8 cellular contexts compared by ENCODE assay signal in the genomic region with DNA sequence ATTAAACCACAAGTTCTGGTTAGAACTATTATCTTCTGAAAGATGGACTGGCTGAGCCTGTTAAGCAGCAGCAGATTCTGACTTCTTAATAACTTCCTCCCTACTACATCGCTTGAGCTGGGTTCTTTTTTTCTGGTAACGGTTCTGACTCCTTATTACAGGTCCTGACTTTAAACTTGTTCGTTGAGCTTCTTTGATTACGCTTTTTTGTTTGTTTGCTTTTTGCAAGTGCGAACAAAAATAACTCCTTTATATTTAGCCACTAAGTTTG. TPM values are rescaled to one million over a fixed set of nuclear protein-coding genes. Genes with fewer than 3 reads are reported as not detected.
A peak's percentile ranks its signal among the peaks of the same experiment; 100 is the strongest.
DNase-seq lines count a peak whose midpoint lies in the region; ATAC-seq, FAIRE-seq and TF ChIP-seq lines count a peak whose summit lies in the region.

No MANE protein-coding gene starts in this region.

- no peak for ATAC-seq in HG03159 (IDR thresholded peaks at IDR 0.05; ENCODE audit: unreplicated experiment)
- ATAC-seq in GM18502 (IDR thresholded peaks at IDR 0.05; ENCODE audit: poor library complexity, unreplicated experiment) = no peak

- no peaks in the 10 kb centered on the region for H3K36me3 ChIP-seq in CD4-positive, alpha-beta memory T cell (ENCODE audit: insufficient read depth, low read length)
- H3K36me3 ChIP-seq in MG63 = no peaks in the 10 kb centered on the region
- H3K36me3 ChIP-seq in ectodermal cell (ENCODE audit: control insufficient read depth, insufficient read depth, low read length) = no peaks in the 10 kb centered on the region
- no peaks in the 10 kb centered on the region for H3K36me3 ChIP-seq in neural cell (ENCODE audit: insufficient read depth, low read length)

- H3F3A ChIP-seq in neural cell (ENCODE audit: insufficient read depth, low read length, poor library complexity, severe bottlenecking) = no peaks in the 10 kb centered on the region

- H3K9ac ChIP-seq in neural cell (ENCODE audit: low read length) = peak overlapping the region; percentile 92

- H3K79me2 ChIP-seq in neural cell (replicated peaks; ENCODE audit: insufficient read depth, low read length) = peaks cover 43% of the 10 kb centered on the region

- H3K27ac ChIP-seq in CD4-positive, alpha-beta memory T cell (ENCODE audit: low read depth, low read length) = peak overlapping the region; percentile 34
- H3K27ac ChIP-seq in ectodermal cell (ENCODE audit: insufficient read depth, low read depth, low read length, poor library complexity, severe bottlenecking) (no peak overlapping the region), neural cell (ENCODE audit: low read length) (no peak overlapping the region)

- CTCF ChIA-PET in CD4-positive, alpha-beta memory T cell (lab: Charles Lee; ENCODE audit: partially characterized antibody) = interaction anchor here (0.9 to 4.9 kb wide), 7 partner anchors 19 to 115 kb away, joined by 5 to 79 read pairs (median 14); no protein-coding TSS in a partner anchor

- H4K20me1 ChIP-seq in neural cell (ENCODE audit: insufficient read depth) = no peaks in the 10 kb centered on the region

- peak overlapping the region; percentile 91 to 100 (median 96) for H3K4me3 Mint-ChIP-seq in CD4-positive, alpha-beta memory T cell

- no peak for FAIRE-seq in RCC 7860 (lab: Jason Lieb, UNC)

- no peaks in the 10 kb centered on the region for H3K27me3 Mint-ChIP-seq in CD4-positive, alpha-beta memory T cell

- peak overlapping the region; percentile 64 to 94 for H3K4me3 ChIP-seq in CD4-positive, alpha-beta memory T cell (ENCODE audit: low read length in 2 of 2)
- H3K4me3 ChIP-seq in MG63 = peak overlapping the region; percentile 99
- peak overlapping the region; percentile 97 for H3K4me3 ChIP-seq in ectodermal cell (ENCODE audit: insufficient read depth, low read depth, low read length)
- H3K4me3 ChIP-seq in neural cell (ENCODE audit: low read length) = peak overlapping the region; percentile 95

- peaks cover 35% of the 10 kb centered on the region for H3K4me1 ChIP-seq in CD4-positive, alpha-beta memory T cell (ENCODE audit: insufficient read depth, low read length)
- no peaks in the 10 kb centered on the region for H3K4me1 ChIP-seq in ectodermal cell (ENCODE audit: control insufficient read depth, insufficient read depth, low read length)

- no peaks in the 10 kb centered on the region for H3K27me3 ChIP-seq in CD4-positive, alpha-beta memory T cell (ENCODE audit: insufficient read depth, low read length)
- no peaks in the 10 kb centered on the region for H3K27me3 ChIP-seq in MG63
- H3K27me3 ChIP-seq in ectodermal cell (ENCODE audit: control insufficient read depth, insufficient read depth, low read length, poor library complexity, severe bottlenecking) = no peaks in the 10 kb centered on the region
- no peaks in the 10 kb centered on the region for H3K27me3 ChIP-seq in neural cell (ENCODE audit: insufficient read depth, low read depth, low read length)

- intact Hi-C loops in CD4-positive, alpha-beta memory T cell (cut with micrococcal nuclease) = loop anchor here (2.0 to 5.0 kb wide), 2 partner anchors 22 to 35 kb away; no protein-coding TSS in a partner anchor

- TF ChIP-seq RAD21 in neural cell (conservative IDR thresholded peaks at IDR 0.05) = no peak

- no peak overlapping the region for H2AFZ ChIP-seq in neural cell (ENCODE audit: low read depth, low read length)

- POLR2A ChIA-PET in CD4-positive, alpha-beta memory T cell (lab: Charles Lee; ENCODE audit: partially characterized antibody) = interaction anchor here (1.2 to 3.3 kb wide), 8 partner anchors 8 to 76 kb away, joined by 4 to 44 read pairs (median 16); no protein-coding TSS in a partner anchor

- no peaks in the 10 kb centered on the region for H3K9me2 ChIP-seq in neural cell (ENCODE audit: insufficient read depth, low read length)

- peak overlapping the region; percentile 81 for H3K4me2 ChIP-seq in neural cell (ENCODE audit: low read length)

- no peaks in the 10 kb centered on the region for H3K9me3 Mint-ChIP-seq in CD4-positive, alpha-beta memory T cell

- WGBS in ectodermal cell, 2 experiments = 0 to 13% methylated on average over 2 to 5 of the region's 5 CpGs

- H3K27ac Mint-ChIP-seq in CD4-positive, alpha-beta memory T cell = peak overlapping the region; percentile 68 to 96 (median 94)

- peaks cover 15 to 57% (median 29%) of the 10 kb centered on the region in 4 donors for H3K4me1 Mint-ChIP-seq in CD4-positive, alpha-beta memory T cell

- H3K36me3 Mint-ChIP-seq in CD4-positive, alpha-beta memory T cell = peaks cover 4 to 6% of the 10 kb centered on the region in 2 donors

- DNase-seq in CD4-positive, alpha-beta memory T cell = peak in 2 of 5 donors; percentile 12 to 18
- no peak for DNase-seq in MG63
- no peak for DNase-seq in NCI-H2227 (lab: John Stamatoyannopoulos, UW; ENCODE audit: unreplicated experiment)
- DNase-seq in RCC 7860 (ENCODE audit: low spot score) = no peak

- no peak for TF ChIP-seq CTCF in neural cell (IDR thresholded peaks at IDR 0.05; ENCODE audit: poor library complexity, severe bottlenecking)

- no peaks in the 10 kb centered on the region for H3K9me3 ChIP-seq in CD4-positive, alpha-beta memory T cell (ENCODE audit: control insufficient read depth in 1 of 2, low read length in 2 of 2)
- no peaks in the 10 kb centered on the region for H3K9me3 ChIP-seq in MG63
- no peaks in the 10 kb centered on the region for H3K9me3 ChIP-seq in ectodermal cell (ENCODE audit: control insufficient read depth, low read length)
- no peaks in the 10 kb centered on the region for H3K9me3 ChIP-seq in neural cell (ENCODE audit: low read length)

- no peak for TF ChIP-seq EP300 in neural cell (conservative IDR thresholded peaks at IDR 0.05; ENCODE audit: poor library complexity, severe bottlenecking)

TF ChIP-seq in neural cell, 6 proteins besides CTCF, POLR2A, EP300 and RAD21 (continues in another document):
- TF ChIP-seq MXI1 (conservative IDR thresholded peaks at IDR 0.05; ENCODE audit: poor library complexity, severe bottlenecking) (no peak), POLR2AphosphoS5 (IDR thresholded peaks at IDR 0.05) (no peak), SMC3 (conservative IDR thresholded peaks at IDR 0.05; ENCODE audit: poor library complexity) (no peak)
- TF ChIP-seq, protein P1, sequence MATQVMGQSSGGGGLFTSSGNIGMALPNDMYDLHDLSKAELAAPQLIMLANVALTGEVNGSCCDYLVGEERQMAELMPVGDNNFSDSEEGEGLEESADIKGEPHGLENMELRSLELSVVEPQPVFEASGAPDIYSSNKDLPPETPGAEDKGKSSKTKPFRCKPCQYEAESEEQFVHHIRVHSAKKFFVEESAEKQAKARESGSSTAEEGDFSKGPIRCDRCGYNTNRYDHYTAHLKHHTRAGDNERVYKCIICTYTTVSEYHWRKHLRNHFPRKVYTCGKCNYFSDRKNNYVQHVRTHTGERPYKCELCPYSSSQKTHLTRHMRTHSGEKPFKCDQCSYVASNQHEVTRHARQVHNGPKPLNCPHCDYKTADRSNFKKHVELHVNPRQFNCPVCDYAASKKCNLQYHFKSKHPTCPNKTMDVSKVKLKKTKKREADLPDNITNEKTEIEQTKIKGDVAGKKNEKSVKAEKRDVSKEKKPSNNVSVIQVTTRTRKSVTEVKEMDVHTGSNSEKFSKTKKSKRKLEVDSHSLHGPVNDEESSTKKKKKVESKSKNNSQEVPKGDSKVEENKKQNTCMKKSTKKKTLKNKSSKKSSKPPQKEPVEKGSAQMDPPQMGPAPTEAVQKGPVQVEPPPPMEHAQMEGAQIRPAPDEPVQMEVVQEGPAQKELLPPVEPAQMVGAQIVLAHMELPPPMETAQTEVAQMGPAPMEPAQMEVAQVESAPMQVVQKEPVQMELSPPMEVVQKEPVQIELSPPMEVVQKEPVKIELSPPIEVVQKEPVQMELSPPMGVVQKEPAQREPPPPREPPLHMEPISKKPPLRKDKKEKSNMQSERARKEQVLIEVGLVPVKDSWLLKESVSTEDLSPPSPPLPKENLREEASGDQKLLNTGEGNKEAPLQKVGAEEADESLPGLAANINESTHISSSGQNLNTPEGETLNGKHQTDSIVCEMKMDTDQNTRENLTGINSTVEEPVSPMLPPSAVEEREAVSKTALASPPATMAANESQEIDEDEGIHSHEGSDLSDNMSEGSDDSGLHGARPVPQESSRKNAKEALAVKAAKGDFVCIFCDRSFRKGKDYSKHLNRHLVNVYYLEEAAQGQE (IDR thresholded peaks at IDR 0.05; ENCODE audit: borderline replicate concordance) = no peak

RNA-seq across cellular contexts. Expression of a gene that starts 1.1 kb away (rescaled TPM):
- 10 to 100 TPM; 39.5 to 39.8 TPM for total RNA-seq in CD4-positive, alpha-beta memory T cell
- 10 to 100 TPM in 1 of 2 donors, 1 to 10 TPM in 1; 3.6 to 15.6 TPM for polyA plus RNA-seq in CD4-positive, alpha-beta memory T cell
- 5.7 and 6.2 TPM in 2 replicates for total RNA-seq in MG63 (2014; rRNA removed; shearing (Covaris generic); ENCODE audit: low replicate concordance)
- polyA plus RNA-seq in ectodermal cell (2013, experiment 1 of 4) = 19.8 TPM
- 21.9 TPM for polyA plus RNA-seq in ectodermal cell (2013, experiment 2 of 4)
- 15.5 TPM for polyA plus RNA-seq in ectodermal cell (2013, experiment 3 of 4)
- polyA plus RNA-seq in ectodermal cell (2013, experiment 4 of 4) = 16.5 TPM
- polyA plus RNA-seq in neural cell = 10.5 and 10.7 TPM in 2 replicates
- polyA minus RNA-seq in neural cell = 24.3 and 32.2 TPM in 2 replicates

RNA-seq across cellular contexts. Expression of a gene that starts 22.0 kb away (rescaled TPM):
- 1 to 10 TPM in 1 of 2 experiments, under 1 TPM in 1; 0.86 to 1.1 TPM for total RNA-seq in CD4-positive, alpha-beta memory T cell
- not detected for polyA plus RNA-seq in CD4-positive, alpha-beta memory T cell
- total RNA-seq in MG63 (2014; rRNA removed; shearing (Covaris generic); ENCODE audit: low replicate concordance) = not detected in 2 replicates
- not detected for polyA plus RNA-seq in ectodermal cell (2013, experiment 1 of 4)
- not detected for polyA plus RNA-seq in ectodermal cell (2013, experiment 2 of 4)
- not detected for polyA plus RNA-seq in ectodermal cell (2013, experiment 3 of 4)
- 0.08 TPM for polyA plus RNA-seq in ectodermal cell (2013, experiment 4 of 4)
- polyA plus RNA-seq in neural cell = not detected in 2 replicates
- polyA minus RNA-seq in neural cell = not detected in 2 replicates

RNA-seq across cellular contexts. Expression of a gene that starts 38.7 kb away (rescaled TPM):
- 1 to 10 TPM; 8.8 to 9.2 TPM for total RNA-seq in CD4-positive, alpha-beta memory T cell
- polyA plus RNA-seq in CD4-positive, alpha-beta memory T cell = 1 to 10 TPM; 5.5 to 7.4 TPM
- 12.9 and 16.8 TPM in 2 replicates for total RNA-seq in MG63 (2014; rRNA removed; shearing (Covaris generic); ENCODE audit: low replicate concordance)
- 20.7 TPM for polyA plus RNA-seq in ectodermal cell (2013, experiment 1 of 4)
- 18.7 TPM for polyA plus RNA-seq in ectodermal cell (2013, experiment 2 of 4)
- polyA plus RNA-seq in ectodermal cell (2013, experiment 3 of 4) = 18.7 TPM
- polyA plus RNA-seq in ectodermal cell (2013, experiment 4 of 4) = 20.8 TPM
- polyA plus RNA-seq in neural cell = 0.60 and 1.6 TPM in 2 replicates
- 0.46 and 1.2 TPM in 2 replicates for polyA minus RNA-seq in neural cell

RNA-seq across cellular contexts. Expression of a gene that starts 58.4 kb away (rescaled TPM):
- under 1 TPM in 1 of 2 experiments, not detected in 1; 0.09 TPM for total RNA-seq in CD4-positive, alpha-beta memory T cell
- polyA plus RNA-seq in CD4-positive, alpha-beta memory T cell = not detected
- not detected in 2 replicates for total RNA-seq in MG63 (2014; rRNA removed; shearing (Covaris generic); ENCODE audit: low replicate concordance)
- 0.78 TPM for polyA plus RNA-seq in ectodermal cell (2013, experiment 1 of 4)
- 1.3 TPM for polyA plus RNA-seq in ectodermal cell (2013, experiment 2 of 4)
- 1.1 TPM for polyA plus RNA-seq in ectodermal cell (2013, experiment 3 of 4)
- polyA plus RNA-seq in ectodermal cell (2013, experiment 4 of 4) = 1.5 TPM
- polyA plus RNA-seq in neural cell = 1.5 and 3.0 TPM in 2 replicates
- polyA minus RNA-seq in neural cell = 1.5 and 1.9 TPM in 2 replicates
